8 cellular contexts compared by ENCODE assay signal in the genomic region with DNA sequence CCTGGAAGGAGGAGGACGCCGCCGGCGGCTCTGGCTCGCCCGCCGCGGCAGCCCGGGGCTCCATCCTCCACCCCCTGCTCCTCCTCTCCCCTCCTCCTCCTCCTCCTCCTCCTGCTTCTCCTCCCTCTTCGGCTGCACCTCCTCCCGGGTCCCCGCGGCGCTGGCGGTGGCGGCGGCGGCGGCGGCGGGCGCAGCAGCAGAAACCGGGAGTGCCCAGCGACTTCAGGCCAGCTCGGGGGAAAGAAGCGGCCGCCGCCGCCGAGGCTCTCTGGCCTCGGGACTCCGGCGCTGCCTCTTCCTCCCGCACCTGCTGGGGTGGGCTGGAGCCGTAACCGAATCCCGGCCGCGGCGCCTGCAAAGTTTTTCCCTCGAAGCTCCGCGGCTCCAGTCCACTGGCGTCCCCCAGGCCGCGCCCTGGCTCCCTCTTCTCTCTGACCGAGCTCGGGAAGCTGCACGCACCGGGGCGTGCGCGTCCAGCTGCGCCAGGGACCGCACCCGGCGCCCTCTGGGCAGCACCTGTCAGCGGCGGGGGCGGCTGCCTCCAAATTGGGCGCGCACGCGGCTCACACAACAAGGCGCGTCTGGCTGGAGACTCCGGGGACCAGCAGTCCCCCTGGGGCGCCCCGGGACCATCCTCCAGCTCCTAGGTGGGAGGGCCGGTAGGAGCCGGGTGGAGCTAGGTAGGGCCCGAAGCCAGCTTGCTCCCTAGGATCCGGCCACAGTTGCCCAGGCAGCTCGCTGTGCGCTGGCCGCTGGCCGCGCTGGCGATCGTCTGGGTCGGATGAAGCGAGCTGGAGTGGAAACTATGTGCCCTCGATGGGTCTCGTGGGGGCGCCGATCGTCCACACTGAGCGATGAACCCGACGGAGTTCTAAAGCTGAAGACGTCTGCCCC. TPM values are rescaled to one million over a fixed set of nuclear protein-coding genes. Genes with fewer than 3 reads are reported as not detected.
A peak's percentile ranks its signal among the peaks of the same experiment; 100 is the strongest.
DNase-seq lines count a peak whose midpoint lies in the region; ATAC-seq, FAIRE-seq and TF ChIP-seq lines count a peak whose summit lies in the region.

Gene MCTP1 (minus strand): TSS at position 583 of the 894 bp plus-strand sequence.

- H3K27me3 ChIP-seq in Panc1 (ENCODE audit: control insufficient read depth, insufficient read depth, low read length) = peaks cover 58% of the 10 kb centered on the region

- POLR2A ChIA-PET in A549 (lab: Yijun Ruan, JAX) (no interaction called here), Panc1 (lab: Charles Lee) (interaction anchor here (0.6 kb wide), 1 partner anchor 656 kb away, joined by 3 read pairs; no protein-coding TSS in a partner anchor)

- H3K4me1 ChIP-seq in A549 (no peaks in the 10 kb centered on the region), Panc1 (ENCODE audit: control insufficient read depth, insufficient read depth, low read length) (peaks cover 4% of the 10 kb centered on the region; the same call in 1 of the 2 replicates)

- H3K4me3 Mint-ChIP-seq in central memory CD8-positive, alpha-beta T cell = peak within 1 kb of the TSS; percentile 63
- H3K4me3 Mint-ChIP-seq in stimulated activated effector memory CD8-positive, alpha-beta T cell treated with anti-CD3 and anti-CD28 coated beads, Interleukin-12 subunit alpha, Interleukin-12 subunit beta, amount 100 ng/mL, for 72 hours = peak within 1 kb of the TSS; percentile 41

- H3K27ac Mint-ChIP-seq in central memory CD8-positive, alpha-beta T cell (ENCODE audit: low read depth) = no peak within 1 kb of the TSS
- H3K27ac Mint-ChIP-seq in stimulated activated effector memory CD8-positive, alpha-beta T cell treated with anti-CD3 and anti-CD28 coated beads, Interleukin-12 subunit alpha, Interleukin-12 subunit beta, amount 100 ng/mL, for 72 hours = no peak within 1 kb of the TSS

- no peak for TF ChIP-seq EP300 in A549 (IDR thresholded peaks at IDR 0.05)

- peaks cover 81% of the 10 kb centered on the region for H3K27me3 Mint-ChIP-seq in central memory CD8-positive, alpha-beta T cell

- peak; percentile 19 to 21 for DNase-seq in A549 (ENCODE audit: low read depth in 1 of 2, low spot score in 1 of 2)
- DNase-seq in GM12865 (ENCODE audit: low read depth) = peak; percentile 8
- DNase-seq in Panc1 (ENCODE audit: low read depth, low spot score) = no peak
- no peak for DNase-seq in central memory CD8-positive, alpha-beta T cell (ENCODE audit: low spot score in 2 of 2)
- DNase-seq in kidney glomerular epithelial cell (lab: John Stamatoyannopoulos, UW) = peak; percentile 15
- DNase-seq in stimulated activated effector memory CD8-positive, alpha-beta T cell treated with anti-CD3 and anti-CD28 coated beads, Interleukin-12 subunit alpha, Interleukin-12 subunit beta, amount 100 ng/mL, for 72 hours (ENCODE audit: low spot score in 2 of 2) = peak in 1 of 2 donors; percentile 48
- DNase-seq in amniotic stem cell (lab: John Stamatoyannopoulos, UW) = no peak

- H3K36me3 ChIP-seq in Panc1 (ENCODE audit: control insufficient read depth, insufficient read depth, low read length) = no peaks in the 10 kb centered on the region; the same call in 1 of the 2 replicates

- no peak for FAIRE-seq in A549 (lab: Jason Lieb, UNC)

- WGBS in A549 (ENCODE audit: missing lambda C conversion rate) = 5% methylated on average over 28 of the region's 91 CpGs

- TF ChIP-seq POLR2A in A549 (IDR thresholded peaks at IDR 0.05; ENCODE audit: low read length) = no peak

- no peaks in the 10 kb centered on the region for H3K9me3 Mint-ChIP-seq in central memory CD8-positive, alpha-beta T cell
- H3K9me3 Mint-ChIP-seq in stimulated activated effector memory CD8-positive, alpha-beta T cell treated with anti-CD3 and anti-CD28 coated beads, Interleukin-12 subunit alpha, Interleukin-12 subunit beta, amount 100 ng/mL, for 72 hours = no peaks in the 10 kb centered on the region

- H3K4me1 Mint-ChIP-seq in central memory CD8-positive, alpha-beta T cell = peaks cover 5% of the 10 kb centered on the region
- no peaks in the 10 kb centered on the region for H3K4me1 Mint-ChIP-seq in stimulated activated effector memory CD8-positive, alpha-beta T cell treated with anti-CD3 and anti-CD28 coated beads, Interleukin-12 subunit alpha, Interleukin-12 subunit beta, amount 100 ng/mL, for 72 hours

- peak within 1 kb of the TSS; percentile 24 to 43; a peak in 2 of 6 replicates for H3K27ac ChIP-seq in A549
- no peak within 1 kb of the TSS for H3K27ac ChIP-seq in Panc1 (ENCODE audit: low read length)

- TF ChIP-seq RAD21 in A549 (conservative IDR thresholded peaks at IDR 0.05 in 1 of 2, IDR thresholded peaks at IDR 0.05 in 1 of 2) = no peak

- CTCF ChIA-PET in A549 (lab: Yijun Ruan, JAX) (interaction anchor here (0.8 to 1.6 kb wide), 8 partner anchors 10 to 315 kb away, joined by 3 to 6 read pairs (median 4); no protein-coding TSS in a partner anchor), Panc1 (lab: Charles Lee) (interaction anchor here (0.6 to 1.3 kb wide), 5 partner anchors 23 to 338 kb away, joined by 3 to 7 read pairs (median 4); no protein-coding TSS in a partner anchor)

- H3K4me3 ChIP-seq in A549 (peak within 1 kb of the TSS; percentile 82), GM12865 (ENCODE audit: low read depth, low read length) (peak within 1 kb of the TSS; percentile 50), Panc1 (ENCODE audit: low read depth in 2 of 2, low read length in 2 of 2) (peak within 1 kb of the TSS; percentile 46 to 56)

- in situ Hi-C loops in Panc1 (cut with HindIII; ENCODE audit: low pct_unique_long_range_greater_than_20kb, low sequenced_read_pairs) = no loop called here

- BruUV-seq in Panc1 (replicated peaks; lab: Mats Ljungman, UMichigan) = no TSS peak

- peak within 1 kb of the TSS; percentile 99 for H3K4me2 ChIP-seq in A549

- no peak for TF ChIP-seq CTCF in A549 (IDR thresholded peaks at IDR 0.05)
- TF ChIP-seq CTCF in GM12865 (IDR thresholded peaks at IDR 0.05; ENCODE audit: insufficient read depth, low read depth, low read length, missing control alignments) = no peak
- TF ChIP-seq CTCF in Panc1 (IDR thresholded peaks at IDR 0.05) = peak; percentile 7; the same call in 1 of the 2 replicates

- H3K36me3 Mint-ChIP-seq in central memory CD8-positive, alpha-beta T cell (ENCODE audit: insufficient read depth) = no peaks in the 10 kb centered on the region
- H3K36me3 Mint-ChIP-seq in stimulated activated effector memory CD8-positive, alpha-beta T cell treated with anti-CD3 and anti-CD28 coated beads, Interleukin-12 subunit alpha, Interleukin-12 subunit beta, amount 100 ng/mL, for 72 hours = no peaks in the 10 kb centered on the region

- H3K9me3 ChIP-seq in A549 (no peaks in the 10 kb centered on the region), Panc1 (ENCODE audit: control insufficient read depth, insufficient read depth, low read depth, low read length) (no peaks in the 10 kb centered on the region)

- ATAC-seq in A549 (peak; percentile 74 to 79), HG03066 (IDR thresholded peaks at IDR 0.05; ENCODE audit: low read depth, unreplicated experiment) (peak; percentile 28), Panc1 (peak; percentile 78)
- no peak for ATAC-seq in central memory CD8-positive, alpha-beta T cell (replicated peaks; ENCODE audit: extremely low read depth, poor library complexity, severe bottlenecking)
- peak; percentile 22 for ATAC-seq in stimulated activated effector memory CD8-positive, alpha-beta T cell treated with anti-CD3 and anti-CD28 coated beads, Interleukin-12 subunit alpha, Interleukin-12 subunit beta, amount 100 ng/mL, for 72 hours

- intact Hi-C loops in Panc1 (cut with micrococcal nuclease; ENCODE audit: unreplicated experiment) = loop anchor here (10.0 kb wide), 1 partner anchor 190 kb away; no protein-coding TSS in a partner anchor

TF ChIP-seq in A549, 52 proteins besides CTCF, POLR2A, EP300 and RAD21:
- TF ChIP-seq RNF2 (IDR thresholded peaks at IDR 0.05; ENCODE audit: borderline replicate concordance, low read depth) (peak; percentile 41; the same call in 1 of the 2 replicates), E2F6 (IDR thresholded peaks at IDR 0.05; ENCODE audit: borderline replicate concordance, low read depth) (0 out of 2 replicates have a peak, but pooled peaks have one; percentile 27), RCOR1 (IDR thresholded peaks at IDR 0.05; ENCODE audit: low read depth, low read length) (no peak)

RNA-seq across cellular contexts. Expression of gene MCTP1, which starts in this region (rescaled TPM):
- polyA plus RNA-seq in A549 (2011; rRNA removed) (6.9 and 7.9 TPM in 2 replicates), A549 (2017; fragmentation: RNase III; extraction: RNeasy Plus Mini Kit Qiagen cat#74134 plus additional on column Dnase treatment) (3.2 to 5.4 TPM (median 3.8 TPM) in 3 replicates)
- polyA plus RNA-seq in A549 (2012; cell fraction: cytosol; rRNA removed) = 0.78 and 0.91 TPM in 2 replicates
- polyA plus RNA-seq in A549 (2012; cell fraction: nucleus; rRNA removed) = 0.42 and 1.1 TPM in 2 replicates
- 6.0 and 7.1 TPM in 2 replicates for polyA minus RNA-seq in A549 (2011; rRNA and poly(A)+ RNA removed)
- 39.8 TPM for total RNA-seq in Panc1 (2021; ENCODE audit: unreplicated experiment)
- 10.9 TPM for polyA plus RNA-seq in Panc1 (2012; ENCODE audit: insufficient read length)

Comparison
In these comparisons a context has a peak if more than half of its experiments do, and no peak if none do; other contexts are left out.
1. DNase-seq: peak in A549 (2 of 2), GM12865 (single experiment) and kidney glomerular epithelial cell (single experiment); none in Panc1 (single experiment), central memory CD8-positive, alpha-beta T cell (0 of 2) and amniotic stem cell (single experiment).
2. Peak in every context shown above with its lines, with median percentiles within 50 percentile points of each other: H3K4me3 ChIP-seq.